Comparison of ENCODE assay signal across 21 cellular contexts in genomic region chr6:4382362-4382853, GRCh38.
"Had no signal": no experiment of that assay in that cellular context is flagged by ENCODE, and none has a peak within 500 bp of the region (broad histone marks: within the 10 kb centered on the region; RNA-seq: fewer than 3 reads in every experiment).

No MANE protein-coding gene starts in this region.

- ATAC-seq: heart left ventricle; left lobe of liver; natural killer cell; stimulated activated naive CD8-positive, alpha-beta T cell treated with anti-CD3 and anti-CD28 coated beads, Interleukin-15, Interleukin-2, amounts not matched to agents 100 U/mL and 50 U/mL, for 24 hours had no signal

- H3K27ac Mint-ChIP-seq: dendritic cell treated with granulocyte-macrophage colony-stimulating factor and Interleukin-4, amounts not matched to agents 40 ng/mL and 50 ng/mL, for 4 days; natural killer cell; neural progenitor cell; progenitor cell of endocrine pancreas had no signal

- H3K4me1 ChIP-seq: suprapubic skin, thyroid gland, uterus had no signal

- H3K4me3 Mint-ChIP-seq: dendritic cell treated with granulocyte-macrophage colony-stimulating factor and Interleukin-4, amounts not matched to agents 40 ng/mL and 50 ng/mL, for 4 days; natural killer cell; neural progenitor cell had no signal

- H3K36me3 ChIP-seq: heart left ventricle, neural progenitor cell, ovary, suprapubic skin, thyroid gland, upper lobe of left lung, uterus had no signal

- H2AFZ ChIP-seq: neural progenitor cell had no signal

- H3K9me3 ChIP-seq: ovary, thyroid gland had no signal

- H3K9ac ChIP-seq: neural progenitor cell had no signal

- H3K4me2 ChIP-seq: neural progenitor cell had no signal

- H3K27me3 ChIP-seq: heart left ventricle, neural progenitor cell, ovary, thyroid gland, upper lobe of left lung, uterus had no signal

- H3K27ac ChIP-seq: neural progenitor cell, ovary, suprapubic skin, thyroid gland, upper lobe of left lung, uterus had no signal

- H3K4me1 Mint-ChIP-seq: natural killer cell, neural progenitor cell had no signal

- DNase-seq: heart left ventricle; hippocampal formation; kidney glomerular epithelial cell; mammary epithelial cell; natural killer cell; nucleus accumbens; ovary; right cardiac atrium; small intestine; stimulated activated CD4-positive, alpha-beta T cell treated with anti-CD3 and anti-CD28 coated beads, Interleukin-2, amount 100 ng/mL, for 48 hours; stimulated activated naive CD8-positive, alpha-beta T cell treated with anti-CD3 and anti-CD28 coated beads, Interleukin-15, Interleukin-2, amounts not matched to agents 100 U/mL and 50 U/mL, for 24 hours; thyroid gland; upper lobe of left lung; uterus had no signal

- FAIRE-seq: endothelial cell of umbilical vein, frontal cortex, small intestine had no signal

- H3K4me3 ChIP-seq: heart left ventricle, neural progenitor cell, ovary, suprapubic skin, thyroid gland, upper lobe of left lung, uterus had no signal
